13 cellular contexts compared by ENCODE assay signal in the genomic region with DNA sequence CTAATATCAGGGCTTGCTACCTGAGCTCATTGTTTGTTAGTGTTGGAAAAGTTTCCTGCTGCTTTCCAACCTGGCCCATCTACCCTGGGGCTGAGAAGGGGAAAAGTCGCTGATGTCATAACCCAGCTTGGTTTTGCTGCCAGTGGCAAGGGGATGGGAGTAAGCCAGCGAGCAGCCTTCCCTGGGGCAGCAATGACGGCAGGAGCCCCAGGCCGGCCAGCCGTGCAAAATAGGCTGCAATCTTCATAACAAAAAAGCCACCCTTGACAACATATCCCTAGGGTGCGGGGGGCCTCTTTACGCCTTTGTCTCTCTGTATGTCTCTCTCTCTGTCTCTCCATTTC. TPM values are rescaled to one million over a fixed set of nuclear protein-coding genes. Genes with fewer than 3 reads are reported as not detected.
DNase-seq lines count a peak whose midpoint lies in the region; ATAC-seq and TF ChIP-seq lines count a peak whose summit lies in the region.
"Had no signal": no experiment of that assay in that cellular context is flagged by ENCODE, and none has a peak within 500 bp of the region (broad histone marks: within the 10 kb centered on the region; RNA-seq: fewer than 3 reads in every experiment).

No MANE protein-coding gene starts in this region.

- ATAC-seq in left ventricle myocardium superior (no peak), right lobe of liver (peak; percentile 30 to 66 (median 48)), GM21526 (IDR thresholded peaks at IDR 0.05; ENCODE audit: low FRiP score, unreplicated experiment) (no peak)
- ATAC-seq: activated CD4-positive, CD25-positive, alpha-beta regulatory T cell treated with anti-CD3 and anti-CD28 coated beads, Interleukin-2, amount 50 U/mL, for 24 hours; GM12878 had no signal

- no peak for DNase-seq in cardiac muscle cell (ENCODE audit: low read depth in 1 of 2, low spot score in 1 of 2)
- DNase-seq in left ventricle myocardium superior: no peak
- DNase-seq in breast epithelium (ENCODE audit: low spot score in 2 of 2): no peak
- DNase-seq in right lobe of liver: peak in 2 of 3 donors; percentile 73 to 78
- peak in 1 of 2 donors; percentile 30 for DNase-seq in thyroid gland
- DNase-seq in NCI-H226: no peak
- DNase-seq in NK-92 treated with Interleukin-12 subunit alpha and Interleukin-12 subunit beta, amount 100 ng/mL, for 24 hours (lab: John Stamatoyannopoulos, UW): no peak
- DNase-seq: DND-41, uterus had no signal

- H3K36me3 ChIP-seq in cardiac muscle cell (no peaks in the 10 kb centered on the region), breast epithelium (no peaks in the 10 kb centered on the region), right lobe of liver (no peaks in the 10 kb centered on the region), thyroid gland (no peaks in the 10 kb centered on the region)
- H3K36me3 ChIP-seq: esophagus muscularis mucosa, uterus had no signal

- H3K4me3 ChIP-seq in cardiac muscle cell (no peak overlapping the region), breast epithelium (peak overlapping the region in 2 of 3 donors; percentile 47 to 57), right lobe of liver (peak overlapping the region in 2 of 3 donors; percentile 58 to 62), thyroid gland (replicated peaks in 1 of 3) (no peak overlapping the region)
- H3K4me3 ChIP-seq: esophagus muscularis mucosa, GM12878, uterus had no signal

- intact Hi-C loops in left ventricle myocardium superior (cut with micrococcal nuclease): no loop called here
- intact Hi-C loops in breast epithelium (cut with DNase I; ENCODE audit: low total_unique reads): no loop called here
- intact Hi-C loops in right lobe of liver (cut with DNase I): no loop called here
- intact Hi-C loops in thyroid gland (cut with DNase I): no loop called here

- H3K27ac ChIP-seq in cardiac muscle cell: peak overlapping the region; percentile 1
- H3K27ac ChIP-seq in breast epithelium: peak overlapping the region; percentile 86 to 92
- peak overlapping the region; percentile 71 to 86 (median 84) for H3K27ac ChIP-seq in right lobe of liver
- H3K27ac ChIP-seq in thyroid gland: peak overlapping the region; percentile 46 to 77 (median 62)
- H3K27ac ChIP-seq: esophagus muscularis mucosa, uterus had no signal

- TF ChIP-seq POLR2A in breast epithelium (IDR thresholded peaks at IDR 0.05): no peak
- TF ChIP-seq POLR2A in right lobe of liver (IDR thresholded peaks at IDR 0.05): no peak
- no peak for TF ChIP-seq POLR2A in thyroid gland (IDR thresholded peaks at IDR 0.05)

- TF ChIP-seq CTCF in cardiac muscle cell (IDR thresholded peaks at IDR 0.05; ENCODE audit: low read depth, low read length): no peak
- TF ChIP-seq CTCF in breast epithelium (IDR thresholded peaks at IDR 0.05): no peak
- no peak for TF ChIP-seq CTCF in right lobe of liver (IDR thresholded peaks at IDR 0.05)
- no peak for TF ChIP-seq CTCF in thyroid gland (IDR thresholded peaks at IDR 0.05)

- H3K4me1 ChIP-seq in cardiac muscle cell (ENCODE audit: low read depth) (peaks cover 63% of the 10 kb centered on the region), breast epithelium (peaks cover 6 to 12% of the 10 kb centered on the region in 2 donors), right lobe of liver (peaks cover 0 to 28% (median 7%) of the 10 kb centered on the region in 4 donors), thyroid gland (peaks cover 35 to 55% of the 10 kb centered on the region in 2 donors)
- H3K4me1 ChIP-seq: uterus had no signal

- H3K9me3 ChIP-seq in cardiac muscle cell (ENCODE audit: low read depth) (no peaks in the 10 kb centered on the region), breast epithelium (no peaks in the 10 kb centered on the region), right lobe of liver (no peaks in the 10 kb centered on the region), thyroid gland (no peaks in the 10 kb centered on the region)
- H3K9me3 ChIP-seq: esophagus muscularis mucosa, uterus had no signal

- WGBS in right lobe of liver (ENCODE audit: insufficient coverage, low coverage, low lambda C conversion rate, missing lambda C conversion rate): 36% methylated on average over 7 of the region's 7 CpGs
- WGBS in thyroid gland, 2 donors: 54% methylated on average over 7 of the region's 7 CpGs

- H3K27me3 ChIP-seq in cardiac muscle cell (no peaks in the 10 kb centered on the region), breast epithelium (no peaks in the 10 kb centered on the region), right lobe of liver (no peaks in the 10 kb centered on the region), thyroid gland (no peaks in the 10 kb centered on the region)
- H3K27me3 ChIP-seq: esophagus muscularis mucosa, uterus had no signal

RNA-seq across cellular contexts. Expression of gene SERP2, which starts 30.1 kb away (rescaled TPM):
- total RNA-seq in cardiac muscle cell: 3.5 and 8.6 TPM in 2 replicates
- polyA plus RNA-seq in cardiac muscle cell: 3.5 and 9.0 TPM in 2 replicates
- total RNA-seq in left ventricle myocardium superior: 12.4 TPM
- total RNA-seq in breast epithelium: 1 to 10 TPM; 2.6 to 6.9 (median 6.4) TPM
- total RNA-seq in right lobe of liver: 1 to 10 TPM; 2.1 to 9.0 (median 2.8) TPM
- total RNA-seq in thyroid gland: 1 to 10 TPM in 3 of 4 donors, not detected in 1; 3.6 to 5.7 (median 4.7) TPM
- total RNA-seq: GM12878 had no signal
- polyA plus RNA-seq: GM12878 had no signal

Comparison
In these comparisons a context has a peak if more than half of its experiments do, and no peak if none do; other contexts are left out.
1. DNase-seq: peak in right lobe of liver (2 of 3); none in cardiac muscle cell (0 of 2), left ventricle myocardium superior (single experiment), breast epithelium (0 of 2), NCI-H226 (single experiment) and NK-92 treated with Interleukin-12 subunit alpha and Interleukin-12 subunit beta, amount 100 ng/mL, for 24 hours (single experiment).
2. H3K27ac ChIP-seq: peak in every context shown above with its lines; median percentile 89 in breast epithelium; 84 in right lobe of liver; 62 in thyroid gland; 1 in cardiac muscle cell.
3. H3K4me3 ChIP-seq: peak in breast epithelium (2 of 3) and right lobe of liver (2 of 3); none in cardiac muscle cell (single experiment) and thyroid gland (0 of 3).
4. ATAC-seq: peak in right lobe of liver (4 of 4); none in left ventricle myocardium superior (single experiment) and GM21526 (single experiment).